In the genomic region with DNA sequence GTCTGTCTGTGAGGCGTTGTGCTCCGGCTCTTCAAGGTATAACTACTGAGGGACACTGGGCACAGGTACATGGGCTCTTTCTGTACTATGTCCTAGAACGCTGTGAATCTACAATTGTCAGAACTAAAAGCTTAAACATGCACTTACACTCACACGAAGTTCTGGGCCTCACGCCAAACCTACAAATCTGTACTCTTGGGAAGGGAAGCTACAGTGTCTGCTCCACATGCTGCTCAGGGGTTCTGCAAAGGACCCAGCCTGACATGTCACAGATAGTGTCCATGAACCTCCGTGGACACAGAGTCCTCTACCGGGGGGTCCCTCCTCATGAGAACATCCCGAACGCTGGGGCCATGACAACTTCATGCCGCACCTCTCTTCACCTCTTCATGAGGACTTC, we compare ENCODE assay signal across 1 cellular context.
TF ChIP-seq lines count a peak whose summit lies in the region.

No MANE protein-coding gene starts in this region.

TF ChIP-seq in H1, 55 proteins besides CTCF, POLR2A, EP300 and RAD21 (continued from another document):
- no peak for TF ChIP-seq CBX5 (IDR thresholded peaks at IDR 0.05; ENCODE audit: low read depth, low read length)
- TF ChIP-seq CHD1 (IDR thresholded peaks at IDR 0.05; ENCODE audit: low read depth, low read length), result no peak
- TF ChIP-seq EZH2 (IDR thresholded peaks at IDR 0.05; ENCODE audit: low read depth, low read length, severe bottlenecking), result no peak
- TF ChIP-seq TEAD4 (IDR thresholded peaks at IDR 0.05; ENCODE audit: low read depth, low read length), result no peak
- no peak for TF ChIP-seq SIX5 (IDR thresholded peaks at IDR 0.05; ENCODE audit: low read depth, low read length)
- no peak for TF ChIP-seq RBBP5 (IDR thresholded peaks at IDR 0.05; ENCODE audit: borderline replicate concordance, low read depth, low read length)
- no peak for TF ChIP-seq CTBP2 (IDR thresholded peaks at IDR 0.05; ENCODE audit: borderline replicate concordance, insufficient read depth, insufficient read length, low read length)
- TF ChIP-seq TAF7 (optimal IDR thresholded peaks at IDR 0.05; ENCODE audit: borderline replicate concordance, low read depth, low read length), result no peak
- no peak for TF ChIP-seq YY1 (IDR thresholded peaks at IDR 0.05; ENCODE audit: low read depth, low read length)
- no peak for TF ChIP-seq CREB1 (IDR thresholded peaks at IDR 0.05)
- no peak for TF ChIP-seq SIN3A (conservative IDR thresholded peaks at IDR 0.05 in 1 of 2, IDR thresholded peaks at IDR 0.05 in 1 of 2; ENCODE audit: low read depth in 1 of 2, low read length in 2 of 2)
- TF ChIP-seq SUZ12 (IDR thresholded peaks at IDR 0.05; ENCODE audit: low read length), result no peak
TF ChIP-seq in H1: peak in this region for 0.
